15 cellular contexts compared by ENCODE assay signal in the genomic region with DNA sequence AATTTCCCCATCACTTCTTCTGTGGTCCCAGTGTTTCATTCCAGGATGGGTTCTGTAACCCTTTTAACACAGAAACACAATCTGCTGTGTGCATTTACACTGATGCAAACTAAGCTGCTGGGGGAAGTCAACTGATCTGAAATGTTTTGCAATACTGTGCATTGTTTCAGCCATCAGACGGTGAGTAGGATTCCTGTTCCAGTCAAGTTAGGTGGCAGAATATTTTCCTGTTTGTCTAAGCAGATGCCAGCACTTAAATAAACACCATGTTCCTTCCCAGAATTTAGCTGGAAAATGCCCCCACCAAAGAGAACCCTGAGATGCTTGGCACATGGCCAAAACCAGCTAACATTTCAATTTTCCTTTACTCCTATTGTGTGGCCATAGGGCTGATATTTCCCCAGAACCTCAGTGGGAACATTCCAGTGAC. TPM values are rescaled to one million over a fixed set of nuclear protein-coding genes. Genes with fewer than 3 reads are reported as not detected.
DNase-seq lines count a peak whose midpoint lies in the region; ATAC-seq and TF ChIP-seq lines count a peak whose summit lies in the region.
"Had no signal": no experiment of that assay in that cellular context is flagged by ENCODE, and none has a peak within 500 bp of the region (broad histone marks: within the 10 kb centered on the region; RNA-seq: fewer than 3 reads in every experiment).

No MANE protein-coding gene starts in this region.

- no peaks in the 10 kb centered on the region for H3K36me3 ChIP-seq in mesenchymal stem cell (ENCODE audit: control insufficient read depth in 1 of 2, insufficient read depth in 2 of 2, low read depth in 1 of 2, low read length in 2 of 2)
- H3K36me3 ChIP-seq: brain microvascular endothelial cell had no signal

- no peak overlapping the region for H3K14ac ChIP-seq in mesenchymal stem cell (ENCODE audit: low read length in 2 of 2)

- TF ChIP-seq CTCF in endothelial cell (IDR thresholded peaks at IDR 0.05; ENCODE audit: unreplicated experiment): no peak

- H3K4me1 ChIP-seq in mesenchymal stem cell (ENCODE audit: control insufficient read depth, insufficient read depth, low read depth, low read length): peaks cover 2% of the 10 kb centered on the region

- H3K27me3 Mint-ChIP-seq in endothelial cell (ENCODE audit: unreplicated experiment): peaks cover 3% of the 10 kb centered on the region
- H3K27me3 Mint-ChIP-seq: stimulated activated naive CD8-positive, alpha-beta T cell treated with anti-CD3 and anti-CD28 coated beads, Interleukin-15, Interleukin-2, amounts not matched to agents 100 ng/mL and 50 ng/mL, for 24 hours had no signal

- no peaks in the 10 kb centered on the region for H3K36me3 Mint-ChIP-seq in endothelial cell (ENCODE audit: low read depth, unreplicated experiment)

- DNase-seq in AML-193 (lab: John Stamatoyannopoulos, UW): peak; percentile 4 to 37
- DNase-seq in M059J (ENCODE audit: low read depth): peak; percentile 36
- DNase-seq in endothelial cell (ENCODE audit: low spot score): no peak
- DNase-seq in mesenchymal stem cell: peak; percentile 41
- DNase-seq in cerebellar cortex (ENCODE audit: low spot score): no peak
- DNase-seq in NCI-H526 (lab: John Stamatoyannopoulos, UW): no peak
- DNase-seq: activated effector memory CD4-positive, alpha-beta T cell treated with anti-CD3 and anti-CD28 coated beads, Interleukin-2, amount 50 U/mL, for 16 hours; brain microvascular endothelial cell; CD4-positive, alpha-beta memory T cell; HCEC 1CT; NCI-H526 treated with DMSO at 0.1 percent for 48 hours had no signal

- H4K91ac ChIP-seq in mesenchymal stem cell (ENCODE audit: low read length): no peak overlapping the region

- no peak overlapping the region for H2BK12ac ChIP-seq in mesenchymal stem cell (ENCODE audit: low read length in 2 of 2)

- no peaks in the 10 kb centered on the region for H3K79me1 ChIP-seq in mesenchymal stem cell (replicated peaks; ENCODE audit: low read length, poor library complexity, severe bottlenecking)

- H3K27ac ChIP-seq in mesenchymal stem cell (ENCODE audit: low read length, poor library complexity, severe bottlenecking): no peak overlapping the region
- H3K27ac ChIP-seq: brain microvascular endothelial cell had no signal

- no peak overlapping the region for H3K9ac ChIP-seq in mesenchymal stem cell (ENCODE audit: low read length)

- no peak overlapping the region for H2BK15ac ChIP-seq in mesenchymal stem cell (ENCODE audit: low read depth, poor library complexity, severe bottlenecking)

- peaks cover 0 to 3% of the 10 kb centered on the region in 2 experiments for H3K27me3 ChIP-seq in mesenchymal stem cell (ENCODE audit: control insufficient read depth in 1 of 2, insufficient read depth in 1 of 2, low read length in 2 of 2)
- H3K27me3 ChIP-seq: brain microvascular endothelial cell had no signal

- peak overlapping the region in 1 of 2 experiments; percentile 62 for H3K18ac ChIP-seq in mesenchymal stem cell (ENCODE audit: low read depth in 1 of 2, low read length in 2 of 2)

- no peak overlapping the region for H3K4ac ChIP-seq in mesenchymal stem cell (ENCODE audit: low read depth in 1 of 2, low read length in 2 of 2)

- no peak overlapping the region for H3K23ac ChIP-seq in mesenchymal stem cell (ENCODE audit: low read length in 2 of 2)

- no peak for ATAC-seq in GM21619 (IDR thresholded peaks at IDR 0.05; ENCODE audit: unreplicated experiment)
- ATAC-seq: WTC11 had no signal

- H4K8ac ChIP-seq in mesenchymal stem cell (ENCODE audit: low read length): no peak overlapping the region

- no peak overlapping the region for H2AFZ ChIP-seq in mesenchymal stem cell (ENCODE audit: low read depth, low read length)

- H3K9me3 ChIP-seq in mesenchymal stem cell (ENCODE audit: control insufficient read depth, low read length): no peaks in the 10 kb centered on the region

- H2AK5ac ChIP-seq in mesenchymal stem cell (ENCODE audit: low read length, severe bottlenecking): no peak overlapping the region

- no peak overlapping the region for H3K4me3 Mint-ChIP-seq in endothelial cell (ENCODE audit: unreplicated experiment)
- H3K4me3 Mint-ChIP-seq: CD4-positive, alpha-beta memory T cell; stimulated activated naive CD8-positive, alpha-beta T cell treated with anti-CD3 and anti-CD28 coated beads, Interleukin-15, Interleukin-2, amounts not matched to agents 100 ng/mL and 50 ng/mL, for 24 hours; WTC11 had no signal

- no peak overlapping the region for H2BK5ac ChIP-seq in mesenchymal stem cell (ENCODE audit: low read depth, low read length, poor library complexity, severe bottlenecking)

- H3K4me2 ChIP-seq in mesenchymal stem cell (ENCODE audit: low read length, poor library complexity, severe bottlenecking): no peak overlapping the region

- peaks cover 18% of the 10 kb centered on the region for H3K4me1 Mint-ChIP-seq in endothelial cell (ENCODE audit: unreplicated experiment)
- H3K4me1 Mint-ChIP-seq: CD4-positive, alpha-beta memory T cell; WTC11 had no signal

- H2BK120ac ChIP-seq in mesenchymal stem cell (ENCODE audit: low read depth, low read length): no peak overlapping the region

- peaks cover 7% of the 10 kb centered on the region for H3K9me3 Mint-ChIP-seq in endothelial cell (ENCODE audit: unreplicated experiment)
- H3K9me3 Mint-ChIP-seq: stimulated activated naive CD8-positive, alpha-beta T cell treated with anti-CD3 and anti-CD28 coated beads, Interleukin-15, Interleukin-2, amounts not matched to agents 100 ng/mL and 50 ng/mL, for 24 hours had no signal

- H3K4me3 ChIP-seq in mesenchymal stem cell (ENCODE audit: insufficient read depth in 1 of 2, low read depth in 1 of 2, low read length in 2 of 2): no peak overlapping the region

- 47% methylated on average over 1 of the region's 1 CpG for whole genome bisulfite sequencing in mesenchymal stem cell

- H3K27ac Mint-ChIP-seq in endothelial cell (ENCODE audit: unreplicated experiment): peak overlapping the region; percentile 57
- H3K27ac Mint-ChIP-seq: CD4-positive, alpha-beta memory T cell; stimulated activated naive CD8-positive, alpha-beta T cell treated with anti-CD3 and anti-CD28 coated beads, Interleukin-15, Interleukin-2, amounts not matched to agents 100 ng/mL and 50 ng/mL, for 24 hours; WTC11 had no signal

RNA-seq across cellular contexts. Expression of a gene that starts 52.4 kb away (rescaled TPM):
- total RNA-seq in M059J (2014; rRNA removed; shearing (Covaris generic)): 0.22 and 0.25 TPM in 2 replicates
- 1.0 TPM for total RNA-seq in endothelial cell (ENCODE audit: unreplicated experiment)
- 0.06 TPM for polyA plus RNA-seq in mesenchymal stem cell (2013, experiment 1 of 2)
- 0.11 TPM for polyA plus RNA-seq in mesenchymal stem cell (2013, experiment 2 of 2)
- total RNA-seq: CD4-positive, alpha-beta memory T cell; Daoy had no signal

Comparison
In these comparisons a context has a peak if more than half of its experiments do, and no peak if none do; other contexts are left out.
1. DNase-seq: peak in AML-193 (2 of 2), M059J (single experiment) and mesenchymal stem cell (single experiment); none in endothelial cell (single experiment), cerebellar cortex (single experiment) and NCI-H526 (0 of 2).